In genomic region chr3:46987485-46988401, GRCh38 we compare ENCODE assay signal across 8 cellular contexts. TPM values are rescaled to one million over a fixed set of nuclear protein-coding genes. Genes with fewer than 3 reads are reported as not detected.
A peak's percentile ranks its signal among the peaks of the same experiment; 100 is the strongest.
DNase-seq lines count a peak whose midpoint lies in the region; ATAC-seq, FAIRE-seq and TF ChIP-seq lines count a peak whose summit lies in the region.

No MANE protein-coding gene starts in this region.

- peak overlapping the region; percentile 34 for H3K4me2 ChIP-seq in A549

- ATAC-seq in A549 (peak in 1 of 2 experiments; percentile 64; a peak in 3 of 6 replicates), GM19468 (IDR thresholded peaks at IDR 0.05; ENCODE audit: extremely low read depth, unreplicated experiment) (peak; percentile 59), omental fat pad (ENCODE audit: low FRiP score) (peak; percentile 24)

- TF ChIP-seq POLR2A in A549 (IDR thresholded peaks at IDR 0.05; ENCODE audit: low read length), result no peak

- TF ChIP-seq CTCF in A549 (IDR thresholded peaks at IDR 0.05) (no peak), omental fat pad (IDR thresholded peaks at IDR 0.05) (no peak)

- no peaks in the 10 kb centered on the region for H3K9me3 ChIP-seq in A549

- peaks cover 20% of the 10 kb centered on the region for H3K4me1 ChIP-seq in A549

- CTCF ChIA-PET in A549 (lab: Yijun Ruan, JAX), result interaction anchor here (1.3 to 1.5 kb wide), 2 partner anchors 11 to 64 kb away, joined by 4 to 8 read pairs; no protein-coding TSS in a partner anchor

- TF ChIP-seq EP300 in A549 (IDR thresholded peaks at IDR 0.05), result no peak

- FAIRE-seq in A549 (lab: Jason Lieb, UNC), result no peak

- no peak for TF ChIP-seq RAD21 in A549 (conservative IDR thresholded peaks at IDR 0.05 in 1 of 2, IDR thresholded peaks at IDR 0.05 in 1 of 2)

- POLR2A ChIA-PET in A549 (lab: Yijun Ruan, JAX), result no interaction called here

- no peak overlapping the region for H3K4me3 ChIP-seq in A549

- WGBS in A549 (ENCODE audit: missing lambda C conversion rate), result 89% methylated on average over 6 of the region's 26 CpGs

- H3K27ac ChIP-seq in A549, result peak overlapping the region; percentile 57 to 75

- DNase-seq in A549 (ENCODE audit: low read depth in 1 of 2, low spot score in 1 of 2) (peak in 1 of 2 experiments; percentile 30), HT1080 (ENCODE audit: low read depth) (peak; percentile 86), dermis blood vessel endothelial cell (peak; percentile 67), omental fat pad (ENCODE audit: low spot score) (no peak), cerebellar cortex (ENCODE audit: low spot score) (no peak), LoVo (ENCODE audit: low spot score) (no peak)
- DNase-seq in activated CD4-positive, CD25-positive, alpha-beta regulatory T cell treated with anti-CD3 and anti-CD28 coated beads, Interleukin-2, amount 50 U/mL, for 16 hours (ENCODE audit: low read depth, low spot score), result peak; percentile 76

TF ChIP-seq in A549, 52 proteins besides CTCF, POLR2A, EP300 and RAD21:
- no peak for TF ChIP-seq RCOR1 (IDR thresholded peaks at IDR 0.05; ENCODE audit: low read depth, low read length)
- no peak for TF ChIP-seq RNF2 (IDR thresholded peaks at IDR 0.05; ENCODE audit: borderline replicate concordance, low read depth)
- TF ChIP-seq ESRRA (IDR thresholded peaks at IDR 0.05; ENCODE audit: borderline replicate concordance, low read length), result no peak
- TF ChIP-seq, protein P1, sequence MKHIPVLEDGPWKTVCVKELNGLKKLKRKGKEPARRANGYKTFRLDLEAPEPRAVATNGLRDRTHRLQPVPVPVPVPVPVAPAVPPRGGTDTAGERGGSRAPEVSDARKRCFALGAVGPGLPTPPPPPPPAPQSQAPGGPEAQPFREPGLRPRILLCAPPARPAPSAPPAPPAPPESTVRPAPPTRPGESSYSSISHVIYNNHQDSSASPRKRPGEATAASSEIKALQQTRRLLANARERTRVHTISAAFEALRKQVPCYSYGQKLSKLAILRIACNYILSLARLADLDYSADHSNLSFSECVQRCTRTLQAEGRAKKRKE (CRISPR knock-in tag; IDR thresholded peaks at IDR 0.05; ENCODE audit: low read depth), result no peak
- no peak for TF ChIP-seq FOSL2 (IDR thresholded peaks at IDR 0.05)
- TF ChIP-seq FOSL2 (CRISPR knock-in tag; IDR thresholded peaks at IDR 0.05), result no peak
- TF ChIP-seq RARB (CRISPR knock-in tag; IDR thresholded peaks at IDR 0.05), result no peak
- TF ChIP-seq JUNB (IDR thresholded peaks at IDR 0.05), result no peak
- TF ChIP-seq GATA3 (IDR thresholded peaks at IDR 0.05; ENCODE audit: borderline replicate concordance), result no peak
- TF ChIP-seq ZNF302 (CRISPR knock-in tag; IDR thresholded peaks at IDR 0.05), result no peak
- no peak for TF ChIP-seq BHLHE40 (IDR thresholded peaks at IDR 0.05; ENCODE audit: low read depth, low read length)
- no peak for TF ChIP-seq HOXA7 (CRISPR knock-in tag; IDR thresholded peaks at IDR 0.05)
- TF ChIP-seq TFCP2L1 (CRISPR knock-in tag; IDR thresholded peaks at IDR 0.05), result no peak
- TF ChIP-seq MAFK (IDR thresholded peaks at IDR 0.05; ENCODE audit: partially characterized antibody), result no peak
- TF ChIP-seq NFE2L2 (conservative IDR thresholded peaks at IDR 0.05; ENCODE audit: low read length), result no peak
- no peak for TF ChIP-seq CHD2 (IDR thresholded peaks at IDR 0.05; ENCODE audit: low read length, partially characterized antibody)
- no peak for TF ChIP-seq CEBPB (IDR thresholded peaks at IDR 0.05)
- no peak for TF ChIP-seq JUN (IDR thresholded peaks at IDR 0.05)

RNA-seq across cellular contexts. Expression of gene NBEAL2, which starts 8.3 kb away (rescaled TPM):
- polyA plus RNA-seq in A549 (2011; rRNA removed) (9.6 and 13.3 TPM in 2 replicates), A549 (2017; fragmentation: RNase III; extraction: RNeasy Plus Mini Kit Qiagen cat#74134 plus additional on column Dnase treatment) (43.4 to 54.0 TPM (median 47.3 TPM) in 3 replicates)
- 45.5 and 60.4 TPM in 2 replicates for polyA plus RNA-seq in A549 (2012; cell fraction: cytosol; rRNA removed)
- 409 and 469 TPM in 2 replicates for polyA plus RNA-seq in A549 (2012; cell fraction: nucleus; rRNA removed)
- polyA minus RNA-seq in A549 (2011; rRNA and poly(A)+ RNA removed), result 14.9 and 24.5 TPM in 2 replicates
- 42.1 and 42.7 TPM in 2 replicates for total RNA-seq in HT1080 (2014; rRNA removed; shearing (Covaris generic))
- 21.2 and 23.8 TPM in 2 replicates for polyA plus RNA-seq in HT1080 (2015; cell fraction: cytosol; rRNA removed)
- 262 and 275 TPM in 2 replicates for polyA plus RNA-seq in HT1080 (2015; cell fraction: nucleus; rRNA removed)
- total RNA-seq in dermis blood vessel endothelial cell (30.6 and 52.2 TPM in 2 replicates), omental fat pad (100 to 1,000 TPM in 1 of 4 donors, 10 to 100 TPM in 3; 17.4 to 113 (median 33.6) TPM)

RNA-seq across cellular contexts. Expression of gene CCDC12, which starts 11.2 kb away (rescaled TPM):
- polyA plus RNA-seq in A549 (2011; rRNA removed), result 21.7 and 34.8 TPM in 2 replicates
- polyA plus RNA-seq in A549 (2012; cell fraction: cytosol; rRNA removed), result 53.8 and 83.7 TPM in 2 replicates
- 44.0 and 54.7 TPM in 2 replicates for polyA plus RNA-seq in A549 (2012; cell fraction: nucleus; rRNA removed)
- polyA plus RNA-seq in A549 (2017; fragmentation: RNase III; extraction: RNeasy Plus Mini Kit Qiagen cat#74134 plus additional on column Dnase treatment), result 74.2 to 81.0 TPM (median 79.2 TPM) in 3 replicates
- polyA minus RNA-seq in A549 (2011; rRNA and poly(A)+ RNA removed), result 30.5 and 33.9 TPM in 2 replicates
- total RNA-seq in HT1080 (2014; rRNA removed; shearing (Covaris generic)), result 38.9 and 40.6 TPM in 2 replicates
- 21.9 and 31.9 TPM in 2 replicates for polyA plus RNA-seq in HT1080 (2015; cell fraction: cytosol; rRNA removed)
- polyA plus RNA-seq in HT1080 (2015; cell fraction: nucleus; rRNA removed), result 17.6 and 18.7 TPM in 2 replicates
- total RNA-seq in dermis blood vessel endothelial cell, result 22.7 and 44.6 TPM in 2 replicates
- 10 to 100 TPM; 30.8 to 61.5 (median 45.4) TPM for total RNA-seq in omental fat pad

Comparison
In these comparisons a context has a peak if more than half of its experiments do, and no peak if none do; other contexts are left out.
1. DNase-seq: peak in HT1080 (single experiment), activated CD4-positive, CD25-positive, alpha-beta regulatory T cell treated with anti-CD3 and anti-CD28 coated beads, Interleukin-2, amount 50 U/mL, for 16 hours (single experiment) and dermis blood vessel endothelial cell (single experiment); none in omental fat pad (single experiment), cerebellar cortex (single experiment) and LoVo (single experiment).